Comparison of ENCODE assay signal across 20 cellular contexts in the genomic region with DNA sequence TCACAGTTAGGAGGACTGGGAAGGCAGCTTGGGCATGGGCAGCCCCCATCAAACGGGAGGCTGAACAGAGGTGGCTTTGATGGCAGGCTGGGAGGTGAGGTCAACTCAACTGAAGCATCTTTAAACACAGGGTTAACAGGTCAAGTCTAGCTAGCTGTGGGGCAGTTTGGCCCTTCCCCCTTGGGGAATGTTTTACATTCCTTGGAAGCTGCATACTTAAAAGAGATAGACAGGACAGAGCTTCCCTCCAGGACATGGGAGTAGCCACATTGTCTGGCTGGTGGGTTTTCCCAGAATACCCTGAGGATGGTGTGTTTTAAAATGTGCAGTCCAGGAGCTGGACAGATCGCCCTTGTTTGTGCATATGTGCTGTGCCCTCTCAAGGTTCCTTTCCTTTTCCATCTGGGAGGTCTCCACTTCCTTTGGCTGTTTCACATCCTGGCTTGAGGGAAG. TPM values are rescaled to one million over a fixed set of nuclear protein-coding genes. Genes with fewer than 3 reads are reported as not detected.
DNase-seq lines count a peak whose midpoint lies in the region; ATAC-seq, FAIRE-seq and TF ChIP-seq lines count a peak whose summit lies in the region.
"Had no signal": no experiment of that assay in that cellular context is flagged by ENCODE, and none has a peak within 500 bp of the region (broad histone marks: within the 10 kb centered on the region; RNA-seq: fewer than 3 reads in every experiment).

No MANE protein-coding gene starts in this region.

- ATAC-seq in HG03045 (IDR thresholded peaks at IDR 0.05; ENCODE audit: unreplicated experiment): no peak
- ATAC-seq: heart right ventricle had no signal

- H2AFZ ChIP-seq in endothelial cell of umbilical vein (ENCODE audit: low read depth, low read length): no peak overlapping the region
- H2AFZ ChIP-seq: parathyroid adenoma had no signal

- H3K27me3 Mint-ChIP-seq in nephron (ENCODE audit: low read depth): no peaks in the 10 kb centered on the region
- H3K27me3 Mint-ChIP-seq in progenitor cell of endocrine pancreas: no peaks in the 10 kb centered on the region
- H3K27me3 Mint-ChIP-seq in activated T-cell treated with anti-CD3 and anti-CD28 coated beads, Interleukin-2, amount 50 U/mL, for 24 hours: no peaks in the 10 kb centered on the region

- no peaks in the 10 kb centered on the region for H3K36me3 ChIP-seq in endothelial cell of umbilical vein (ENCODE audit: control insufficient read depth in 2 of 2, extremely low read depth in 1 of 2, insufficient read depth in 2 of 2, low read length in 2 of 2)

- no peak overlapping the region for H3K27ac ChIP-seq in endothelial cell of umbilical vein (ENCODE audit: insufficient read depth, low read depth, low read length)
- H3K27ac ChIP-seq: parathyroid adenoma had no signal

- FAIRE-seq in endothelial cell of umbilical vein (lab: Jason Lieb, UNC): peak; percentile 4

- no peaks in the 10 kb centered on the region for H4K20me1 ChIP-seq in endothelial cell of umbilical vein (replicated peaks; ENCODE audit: control insufficient read depth, extremely low read depth, insufficient read depth, low read length)

- no peaks in the 10 kb centered on the region for H3K27me3 ChIP-seq in endothelial cell of umbilical vein (ENCODE audit: control insufficient read depth in 2 of 2, insufficient read depth in 2 of 2, low read length in 2 of 2)
- H3K27me3 ChIP-seq: heart right ventricle had no signal

- no peaks in the 10 kb centered on the region for H3K9me3 ChIP-seq in endothelial cell of umbilical vein (replicated peaks; ENCODE audit: control insufficient read depth, insufficient read depth, low read length)

- H3K4me3 ChIP-seq in endothelial cell of umbilical vein (replicated peaks in 1 of 3; ENCODE audit: insufficient read depth in 1 of 3, low read depth in 1 of 3, low read length in 3 of 3): no peak overlapping the region
- H3K4me3 ChIP-seq: heart right ventricle, smooth muscle cell had no signal

- no peak overlapping the region for H3K9ac ChIP-seq in endothelial cell of umbilical vein (replicated peaks; ENCODE audit: extremely low read depth, insufficient read depth, low read length)
- H3K9ac ChIP-seq: parathyroid adenoma had no signal

- no peaks in the 10 kb centered on the region for H3K79me2 ChIP-seq in endothelial cell of umbilical vein (ENCODE audit: control insufficient read depth, insufficient read depth, low read length)
- H3K79me2 ChIP-seq: parathyroid adenoma had no signal

- peak overlapping the region in 2 of 3 experiments; percentile 14 to 17 for H3K27ac Mint-ChIP-seq in nephron
- no peak overlapping the region for H3K27ac Mint-ChIP-seq in progenitor cell of endocrine pancreas
- no peak overlapping the region for H3K27ac Mint-ChIP-seq in activated T-cell treated with anti-CD3 and anti-CD28 coated beads, Interleukin-2, amount 50 U/mL, for 24 hours

- dilution Hi-C loops in endothelial cell of umbilical vein (cut with MboI; ENCODE audit: extremely low pct_ligation_motif_present, low sequenced_read_pairs): no loop called here

- TF ChIP-seq CTCF in endothelial cell of umbilical vein (IDR thresholded peaks at IDR 0.05; ENCODE audit: extremely low read depth in 1 of 2, insufficient read depth in 1 of 2, low read depth in 1 of 2, low read length in 2 of 2) (no peak), nephron (IDR thresholded peaks at IDR 0.05; ENCODE audit: unreplicated experiment in 3 of 3) (no peak), progenitor cell of endocrine pancreas (IDR thresholded peaks at IDR 0.05; ENCODE audit: unreplicated experiment) (no peak)

- TF ChIP-seq POLR2A in endothelial cell of umbilical vein (IDR thresholded peaks at IDR 0.05; ENCODE audit: low read depth, low read length): no peak

- BruUV-seq in endothelial cell of umbilical vein (replicated peaks; lab: Mats Ljungman, UMichigan): no TSS peak

- in situ Hi-C loops in Caki2 (cut with HindIII; ENCODE audit: low pct_unique_long_range_greater_than_20kb, low sequenced_read_pairs): no loop called here

- intact Hi-C loops in endothelial cell of umbilical vein (cut with micrococcal nuclease): no loop called here

- H3K4me3 Mint-ChIP-seq in nephron: no peak overlapping the region
- no peak overlapping the region for H3K4me3 Mint-ChIP-seq in progenitor cell of endocrine pancreas (ENCODE audit: low read depth)
- no peak overlapping the region for H3K4me3 Mint-ChIP-seq in activated T-cell treated with anti-CD3 and anti-CD28 coated beads, Interleukin-2, amount 50 U/mL, for 24 hours

- POLR2A ChIA-PET in endothelial cell of umbilical vein (lab: Charles Lee): no interaction called here

- no peaks in the 10 kb centered on the region for H3K9me3 Mint-ChIP-seq in nephron
- peaks cover 3% of the 10 kb centered on the region for H3K9me3 Mint-ChIP-seq in progenitor cell of endocrine pancreas (ENCODE audit: low read depth)
- peaks cover 3% of the 10 kb centered on the region for H3K9me3 Mint-ChIP-seq in activated T-cell treated with anti-CD3 and anti-CD28 coated beads, Interleukin-2, amount 50 U/mL, for 24 hours

- CTCF ChIA-PET in endothelial cell of umbilical vein (lab: Charles Lee): interaction anchor here (1.1 to 1.9 kb wide), 3 partner anchors 10 to 23 kb away, joined by 3 to 5 read pairs (median 5); no protein-coding TSS in a partner anchor

- DNase-seq in Caki2 (ENCODE audit: low read depth): peak; percentile 24
- DNase-seq in NCI-H226: peak; percentile 38
- no peak for DNase-seq in endothelial cell of umbilical vein (ENCODE audit: low read depth, low spot score)
- DNase-seq in progenitor cell of endocrine pancreas (ENCODE audit: low spot score, unreplicated experiment): no peak
- DNase-seq in activated T-cell treated with anti-CD3 and anti-CD28 coated beads, Interleukin-2, amount 50 U/mL, for 24 hours: no peak
- DNase-seq in NCI-H446 (lab: John Stamatoyannopoulos, UW): no peak
- DNase-seq: activated naive CD4-positive, alpha-beta T cell treated with Interleukin-2 at 50 U/mL for 16 hours; anterior cingulate cortex; COR-L47; NCI-H1105; NCI-H526 treated with DMSO at 0.1 percent for 48 hours; stimulated activated CD4-positive, alpha-beta T cell treated with anti-CD3 and anti-CD28 coated beads, Interleukin-4, amount 100 ng/mL, for 4 hours had no signal

- H3K36me3 Mint-ChIP-seq in nephron (ENCODE audit: low read depth): peaks cover 27% of the 10 kb centered on the region
- peaks cover 14% of the 10 kb centered on the region for H3K36me3 Mint-ChIP-seq in progenitor cell of endocrine pancreas (ENCODE audit: insufficient read depth)
- H3K36me3 Mint-ChIP-seq in activated T-cell treated with anti-CD3 and anti-CD28 coated beads, Interleukin-2, amount 50 U/mL, for 24 hours (ENCODE audit: low read depth): peaks cover 17% of the 10 kb centered on the region

- H3K4me1 Mint-ChIP-seq in nephron (peaks cover 67% of the 10 kb centered on the region), progenitor cell of endocrine pancreas (ENCODE audit: low read depth) (peaks cover 12% of the 10 kb centered on the region)
- peaks cover 3% of the 10 kb centered on the region for H3K4me1 Mint-ChIP-seq in activated T-cell treated with anti-CD3 and anti-CD28 coated beads, Interleukin-2, amount 50 U/mL, for 24 hours (ENCODE audit: low read depth)

- no peaks in the 10 kb centered on the region for H3K9me1 ChIP-seq in endothelial cell of umbilical vein (replicated peaks; ENCODE audit: control insufficient read depth, extremely low read depth, insufficient read depth, low read length)

- H3K4me1 ChIP-seq in endothelial cell of umbilical vein (ENCODE audit: control insufficient read depth, extremely low read depth, insufficient read depth, low read length): no peaks in the 10 kb centered on the region
- H3K4me1 ChIP-seq: parathyroid adenoma had no signal

- H3K4me2 ChIP-seq in endothelial cell of umbilical vein (ENCODE audit: insufficient read depth, low read length): no peak overlapping the region

RNA-seq across cellular contexts. Expression of a gene that starts 6.8 kb away (rescaled TPM):
- 2.9 and 3.4 TPM in 2 replicates for total RNA-seq in Caki2 (2014; rRNA removed; shearing (Covaris generic); ENCODE audit: low replicate concordance)
- 4.6 and 7.6 TPM in 2 replicates for total RNA-seq in endothelial cell of umbilical vein
- 8.2 and 9.8 TPM in 2 replicates for polyA plus RNA-seq in endothelial cell of umbilical vein
- 3.9 and 4.8 TPM in 2 replicates for polyA plus RNA-seq in endothelial cell of umbilical vein (2011; cell fraction: cytosol; rRNA removed)
- 20.5 and 26.4 TPM in 2 replicates for polyA plus RNA-seq in endothelial cell of umbilical vein (2011; cell fraction: nucleus; rRNA removed)
- 1.8 and 3.8 TPM in 2 replicates for polyA plus RNA-seq in endothelial cell of umbilical vein (2012)
- 9.4 and 13.4 TPM in 2 replicates for polyA minus RNA-seq in endothelial cell of umbilical vein
- polyA minus RNA-seq in endothelial cell of umbilical vein (2011; cell fraction: cytosol; rRNA and poly(A)+ RNA removed): not detected
- polyA minus RNA-seq in endothelial cell of umbilical vein (2011; cell fraction: nucleus; rRNA and poly(A)+ RNA removed): 17.1 and 20.6 TPM in 2 replicates
- 21.2 and 23.0 TPM in 2 replicates for total RNA-seq in progenitor cell of endocrine pancreas

RNA-seq across cellular contexts. Expression of a gene that starts 25.8 kb away (rescaled TPM):
- 0.43 and 2.8 TPM in 2 replicates for total RNA-seq in Caki2 (2014; rRNA removed; shearing (Covaris generic); ENCODE audit: low replicate concordance)
- total RNA-seq in endothelial cell of umbilical vein (318 and 364 TPM in 2 replicates), progenitor cell of endocrine pancreas (13.9 and 16.6 TPM in 2 replicates)
- polyA plus RNA-seq in endothelial cell of umbilical vein: 849 and 951 TPM in 2 replicates
- polyA plus RNA-seq in endothelial cell of umbilical vein (2011; cell fraction: cytosol; rRNA removed): 584 and 653 TPM in 2 replicates
- 548 and 602 TPM in 2 replicates for polyA plus RNA-seq in endothelial cell of umbilical vein (2011; cell fraction: nucleus; rRNA removed)
- polyA plus RNA-seq in endothelial cell of umbilical vein (2012): 130 and 295 TPM in 2 replicates
- 607 and 685 TPM in 2 replicates for polyA minus RNA-seq in endothelial cell of umbilical vein
- 0.72 TPM for polyA minus RNA-seq in endothelial cell of umbilical vein (2011; cell fraction: cytosol; rRNA and poly(A)+ RNA removed)
- polyA minus RNA-seq in endothelial cell of umbilical vein (2011; cell fraction: nucleus; rRNA and poly(A)+ RNA removed): 400 and 512 TPM in 2 replicates

RNA-seq across cellular contexts. Expression of a gene that starts 41.7 kb away (rescaled TPM):
- 1.5 TPM in 1 of 2 replicates, not detected in the other for total RNA-seq in Caki2 (2014; rRNA removed; shearing (Covaris generic); ENCODE audit: low replicate concordance)
- not detected in 2 replicates for total RNA-seq in endothelial cell of umbilical vein
- polyA plus RNA-seq in endothelial cell of umbilical vein: not detected in 2 replicates
- polyA plus RNA-seq in endothelial cell of umbilical vein (2011; cell fraction: cytosol; rRNA removed): not detected in 2 replicates
- polyA plus RNA-seq in endothelial cell of umbilical vein (2011; cell fraction: nucleus; rRNA removed): not detected in 2 replicates
- not detected in 2 replicates for polyA plus RNA-seq in endothelial cell of umbilical vein (2012)
- polyA minus RNA-seq in endothelial cell of umbilical vein: not detected in 2 replicates
- polyA minus RNA-seq in endothelial cell of umbilical vein (2011; cell fraction: cytosol; rRNA and poly(A)+ RNA removed): not detected
- not detected in 2 replicates for polyA minus RNA-seq in endothelial cell of umbilical vein (2011; cell fraction: nucleus; rRNA and poly(A)+ RNA removed)
- total RNA-seq in progenitor cell of endocrine pancreas: 0.93 and 1.5 TPM in 2 replicates
- total RNA-seq: kidney epithelial cell, OCI-LY7, SK-MEL-5, smooth muscle cell had no signal
- polyA plus RNA-seq: heart right ventricle, smooth muscle cell had no signal

RNA-seq across cellular contexts. Expression of a gene that starts 47.9 kb away (rescaled TPM):
- total RNA-seq in Caki2 (2014; rRNA removed; shearing (Covaris generic); ENCODE audit: low replicate concordance): 0.09 TPM in 1 of 2 replicates, not detected in the other
- total RNA-seq in endothelial cell of umbilical vein: 45.0 and 48.7 TPM in 2 replicates
- polyA plus RNA-seq in endothelial cell of umbilical vein: 15.3 and 21.0 TPM in 2 replicates
- 24.1 and 26.7 TPM in 2 replicates for polyA plus RNA-seq in endothelial cell of umbilical vein (2011; cell fraction: cytosol; rRNA removed)
- 15.9 and 19.0 TPM in 2 replicates for polyA plus RNA-seq in endothelial cell of umbilical vein (2011; cell fraction: nucleus; rRNA removed)
- polyA plus RNA-seq in endothelial cell of umbilical vein (2012): 34.7 and 37.6 TPM in 2 replicates
- 7.6 and 9.0 TPM in 2 replicates for polyA minus RNA-seq in endothelial cell of umbilical vein
- polyA minus RNA-seq in endothelial cell of umbilical vein (2011; cell fraction: cytosol; rRNA and poly(A)+ RNA removed): not detected
- 11.7 and 15.4 TPM in 2 replicates for polyA minus RNA-seq in endothelial cell of umbilical vein (2011; cell fraction: nucleus; rRNA and poly(A)+ RNA removed)
- 44.1 and 46.0 TPM in 2 replicates for total RNA-seq in progenitor cell of endocrine pancreas

Comparison
In these comparisons a context has a peak if more than half of its experiments do, and no peak if none do; other contexts are left out.
1. DNase-seq: peak in Caki2 (single experiment) and NCI-H226 (single experiment); none in endothelial cell of umbilical vein (single experiment), progenitor cell of endocrine pancreas (single experiment), activated T-cell treated with anti-CD3 and anti-CD28 coated beads, Interleukin-2, amount 50 U/mL, for 24 hours (single experiment) and NCI-H446 (0 of 2).
2. H3K27ac Mint-ChIP-seq: peak in nephron (2 of 3); none in progenitor cell of endocrine pancreas (single experiment) and activated T-cell treated with anti-CD3 and anti-CD28 coated beads, Interleukin-2, amount 50 U/mL, for 24 hours (single experiment).
3. RNA of a gene that starts 25.8 kb away (total RNA-seq): 318 to 364 TPM in endothelial cell of umbilical vein; 13.9 to 16.6 TPM in progenitor cell of endocrine pancreas and 0.43 to 2.8 TPM in Caki2; every median in the first group is over 10 times any median in the second.